8 cellular contexts compared by ENCODE assay signal in the genomic region with DNA sequence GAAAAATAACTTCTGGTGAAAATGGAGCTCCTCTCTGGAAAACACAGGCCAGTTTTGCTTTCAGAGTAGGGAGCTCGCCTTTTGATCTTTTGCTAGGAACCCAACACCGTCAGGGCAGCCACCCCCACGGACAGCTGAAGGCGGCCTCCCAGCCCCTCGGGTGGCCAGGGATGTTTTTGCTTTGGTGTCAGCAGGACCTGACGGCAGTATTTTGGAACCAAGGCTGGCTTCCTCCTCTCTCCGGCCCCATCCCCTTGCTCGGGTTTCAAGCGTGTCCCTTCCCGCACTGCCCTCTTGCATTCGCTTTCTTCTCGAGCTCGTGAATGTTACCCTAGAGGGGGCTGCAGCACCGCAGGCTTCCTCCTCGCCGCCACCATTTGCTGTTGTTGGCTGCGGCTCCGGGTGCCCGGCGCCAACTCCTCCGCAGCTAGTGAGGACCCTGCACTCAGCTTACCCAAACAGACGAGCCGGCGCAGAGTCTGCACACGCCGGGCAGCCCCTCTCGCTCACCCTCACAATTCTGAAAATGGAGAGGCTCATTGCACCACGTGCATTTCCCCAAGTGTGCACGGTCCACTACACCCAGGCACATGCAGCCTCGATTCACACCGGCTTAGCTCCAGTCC. TPM values are rescaled to one million over a fixed set of nuclear protein-coding genes. Genes with fewer than 3 reads are reported as not detected.
DNase-seq lines count a peak whose midpoint lies in the region; ATAC-seq and TF ChIP-seq lines count a peak whose summit lies in the region.

No MANE protein-coding gene starts in this region.

- DNase-seq in LHCN-M2 (ENCODE audit: low read depth) = peak; percentile 69
- DNase-seq in dorsolateral prefrontal cortex = peak; percentile 10 to 70 (median 43)
- peak in 1 of 2 donors; percentile 64 for DNase-seq in left lung
- DNase-seq in substantia nigra (lab: John Stamatoyannopoulos, UW) = peak in 42 of 49 donors; percentile 2 to 69 (median 36)
- DNase-seq in COR-L47 (lab: John Stamatoyannopoulos, UW) = no peak
- DNase-seq in NCI-H226 = no peak

- no peaks in the 10 kb centered on the region for H3K36me3 ChIP-seq in left lung

- H3K27ac ChIP-seq in dorsolateral prefrontal cortex (peak overlapping the region in 7 of 59 donors; percentile 13 to 56 (median 46)), left lung (peak overlapping the region in 1 of 2 donors; percentile 9), substantia nigra (ENCODE audit: low read depth, low read length, poor library complexity, severe bottlenecking) (no peak overlapping the region)

- peak; percentile 67 for ATAC-seq in left lung
- ATAC-seq in GM21360 (IDR thresholded peaks at IDR 0.05; ENCODE audit: unreplicated experiment) = no peak
- ATAC-seq in GM19463 (IDR thresholded peaks at IDR 0.05; ENCODE audit: unreplicated experiment) = no peak

- H3K9me3 ChIP-seq in left lung = no peaks in the 10 kb centered on the region

- TF ChIP-seq CTCF in dorsolateral prefrontal cortex (IDR thresholded peaks at IDR 0.05 in 54 of 56, conservative IDR thresholded peaks at IDR 0.05 in 2 of 56; ENCODE audit: low read depth in 1 of 56, partially characterized antibody in 56 of 56) (peak in 50 of 56 donors; percentile 10 to 66 (median 44)), left lung (IDR thresholded peaks at IDR 0.05) (peak in 1 of 2 donors; percentile 12)

- H3K4me3 ChIP-seq in dorsolateral prefrontal cortex = peak overlapping the region; percentile 39 to 77 (median 59)
- H3K4me3 ChIP-seq in left lung = peak overlapping the region; percentile 28

- H3K27me3 ChIP-seq in dorsolateral prefrontal cortex = no peaks in the 10 kb centered on the region
- H3K27me3 ChIP-seq in left lung = peaks cover 0 to 11% of the 10 kb centered on the region in 2 donors

- H3K4me1 ChIP-seq in left lung = peaks cover 3 to 7% of the 10 kb centered on the region in 2 donors

- intact Hi-C loops in dorsolateral prefrontal cortex (cut with DNase I) (loop anchor here (5.0 to 10.0 kb wide), 4 partner anchors 166 to 594 kb away; partner anchors contain the start of gene SAXO1 (in 1 of the 2)), left lung (cut with DNase I) (no loop called here)

RNA-seq across cellular contexts. Expression of gene ADAMTSL1, which starts 35.5 kb away (rescaled TPM):
- total RNA-seq in LHCN-M2 (2014; rRNA removed) (74.5 and 85.1 TPM in 2 replicates), dorsolateral prefrontal cortex (10 to 100 TPM in 4 of 120 experiments, 1 to 10 TPM in 116; 1.8 to 12.6 (median 4.7) TPM), left lung (1 to 10 TPM; 3.0 to 3.1 TPM)
- 61.3 TPM for polyA plus RNA-seq in LHCN-M2 (2012)

Comparison
In these comparisons a context has a peak if more than half of its experiments do, and no peak if none do; other contexts are left out.
1. DNase-seq: peak in LHCN-M2 (single experiment), dorsolateral prefrontal cortex (10 of 10) and substantia nigra (42 of 49); none in COR-L47 (single experiment) and NCI-H226 (single experiment).
2. intact Hi-C loops: an anchor here in dorsolateral prefrontal cortex (5.0 to 10.0 kb wide); none called in left lung.